In the genomic region with DNA sequence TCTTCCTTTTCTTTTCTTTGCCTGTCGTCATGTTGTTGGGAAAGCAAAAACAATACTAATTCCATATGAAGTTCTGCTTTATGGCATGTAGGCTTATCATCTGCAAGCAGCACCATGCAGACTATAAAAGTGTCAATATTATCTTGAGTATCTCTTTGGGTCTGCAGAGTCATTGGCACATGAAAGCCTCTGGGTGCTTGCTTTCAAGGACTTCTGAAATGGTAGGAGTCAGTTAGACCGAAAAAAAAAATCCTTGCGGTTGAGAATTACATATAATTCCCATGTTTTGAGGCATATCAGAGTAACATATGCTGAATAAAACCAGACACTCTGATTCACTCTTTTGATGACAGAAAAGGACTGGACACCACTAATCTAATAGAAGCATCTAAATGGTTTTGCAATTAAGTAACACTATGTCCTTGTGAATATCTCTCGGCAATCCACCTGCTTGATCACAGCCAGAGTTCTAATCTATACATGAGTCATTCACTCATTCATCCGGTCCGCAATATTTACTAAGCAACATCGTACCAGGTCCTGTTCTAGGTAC, we compare ENCODE assay signal across 26 cellular contexts. TPM values are rescaled to one million over a fixed set of nuclear protein-coding genes. Genes with fewer than 3 reads are reported as not detected.
A peak's percentile ranks its signal among the peaks of the same experiment; 100 is the strongest.
DNase-seq lines count a peak whose midpoint lies in the region; ATAC-seq, FAIRE-seq and TF ChIP-seq lines count a peak whose summit lies in the region.
"Had no signal": no experiment of that assay in that cellular context is flagged by ENCODE, and none has a peak within 500 bp of the region (broad histone marks: within the 10 kb centered on the region; RNA-seq: fewer than 3 reads in every experiment).

No MANE protein-coding gene starts in this region.

- no peak for FAIRE-seq in GM12891 (lab: Jason Lieb, UNC)

- H3K27ac ChIP-seq in CD4-positive, CD25-positive, alpha-beta regulatory T cell (ENCODE audit: insufficient read depth, low read length, poor library complexity, severe bottlenecking): no peak overlapping the region
- H3K27ac ChIP-seq in body of pancreas (peak overlapping the region in 2 of 4 donors; percentile 27 to 63), right atrium auricular region (no peak overlapping the region)
- H3K27ac ChIP-seq in naive thymus-derived CD4-positive, alpha-beta T cell (ENCODE audit: low read depth, low read length): no peak overlapping the region
- H3K27ac ChIP-seq: cardiac muscle cell, PC-9 had no signal

- H3K9me3 Mint-ChIP-seq in CD4-positive, CD25-positive, alpha-beta regulatory T cell: no peaks in the 10 kb centered on the region
- no peaks in the 10 kb centered on the region for H3K9me3 Mint-ChIP-seq in naive thymus-derived CD4-positive, alpha-beta T cell
- H3K9me3 Mint-ChIP-seq: activated naive CD4-positive, alpha-beta T cell treated with anti-CD3 and anti-CD28 coated beads, Interleukin-2, amount 50 U/mL, for 24 hours; memory B cell had no signal

- POLR2A ChIA-PET in naive thymus-derived CD4-positive, alpha-beta T cell (lab: Charles Lee): interaction anchor here (0.6 to 1.0 kb wide), 2 partner anchors 52 to 224 kb away, joined by 3 to 4 read pairs; no protein-coding TSS in a partner anchor

- H3K4me3 ChIP-seq in CD4-positive, CD25-positive, alpha-beta regulatory T cell (ENCODE audit: low read depth, low read length): no peak overlapping the region
- H3K4me3 ChIP-seq in body of pancreas (no peak overlapping the region), right atrium auricular region (no peak overlapping the region)
- no peak overlapping the region for H3K4me3 ChIP-seq in naive thymus-derived CD4-positive, alpha-beta T cell (ENCODE audit: low read length)
- H3K4me3 ChIP-seq: cardiac muscle cell, PC-9 had no signal

- CTCF ChIA-PET in naive thymus-derived CD4-positive, alpha-beta T cell (lab: Charles Lee): interaction anchor here (1.4 kb wide), 1 partner anchor 9 kb away, joined by 5 read pairs; no protein-coding TSS in a partner anchor

- H3K4me3 Mint-ChIP-seq in CD4-positive, CD25-positive, alpha-beta regulatory T cell: no peak overlapping the region
- H3K4me3 Mint-ChIP-seq in naive thymus-derived CD4-positive, alpha-beta T cell: no peak overlapping the region
- H3K4me3 Mint-ChIP-seq: activated naive CD4-positive, alpha-beta T cell treated with anti-CD3 and anti-CD28 coated beads, Interleukin-2, amount 50 U/mL, for 24 hours; endodermal cell; memory B cell had no signal

- H3K4me1 Mint-ChIP-seq in CD4-positive, CD25-positive, alpha-beta regulatory T cell: peaks cover 39 to 77% (median 61%) of the 10 kb centered on the region in 4 donors
- peaks cover 45 to 81% (median 69%) of the 10 kb centered on the region in 7 donors for H3K4me1 Mint-ChIP-seq in naive thymus-derived CD4-positive, alpha-beta T cell
- H3K4me1 Mint-ChIP-seq: memory B cell had no signal

- TF ChIP-seq POLR2A in body of pancreas (IDR thresholded peaks at IDR 0.05) (no peak), GM12891 (IDR thresholded peaks at IDR 0.05; ENCODE audit: low read depth, low read length) (no peak)

- H3K27me3 ChIP-seq in CD4-positive, CD25-positive, alpha-beta regulatory T cell (ENCODE audit: control insufficient read depth, insufficient read depth, low read length): no peaks in the 10 kb centered on the region
- H3K27me3 ChIP-seq in body of pancreas (no peaks in the 10 kb centered on the region), right atrium auricular region (no peaks in the 10 kb centered on the region)
- H3K27me3 ChIP-seq in naive thymus-derived CD4-positive, alpha-beta T cell (ENCODE audit: control insufficient read depth in 2 of 2, insufficient read depth in 2 of 2, low read length in 2 of 2): no peaks in the 10 kb centered on the region
- H3K27me3 ChIP-seq: cardiac muscle cell had no signal

- no peak for ATAC-seq in CD4-positive, CD25-positive, alpha-beta regulatory T cell (ENCODE audit: low read depth in 2 of 2)
- peak; percentile 83 for ATAC-seq in body of pancreas
- ATAC-seq in naive thymus-derived CD4-positive, alpha-beta T cell: peak; percentile 51
- ATAC-seq in HG03095 (IDR thresholded peaks at IDR 0.05; ENCODE audit: unreplicated experiment): no peak
- ATAC-seq in HG02798 (IDR thresholded peaks at IDR 0.05; ENCODE audit: poor library complexity, unreplicated experiment): no peak
- ATAC-seq: Right ventricle myocardium inferior; stimulated activated naive CD8-positive, alpha-beta T cell treated with anti-CD3 and anti-CD28 coated beads, Interleukin-15, Interleukin-2, amounts not matched to agents 100 U/mL and 50 U/mL, for 24 hours had no signal

- H3K9me3 ChIP-seq in CD4-positive, CD25-positive, alpha-beta regulatory T cell (ENCODE audit: control insufficient read depth in 2 of 2, low read length in 2 of 2): no peaks in the 10 kb centered on the region
- H3K9me3 ChIP-seq in body of pancreas (no peaks in the 10 kb centered on the region), right atrium auricular region (no peaks in the 10 kb centered on the region)
- no peaks in the 10 kb centered on the region for H3K9me3 ChIP-seq in naive thymus-derived CD4-positive, alpha-beta T cell (ENCODE audit: control insufficient read depth in 2 of 3, low read length in 3 of 3)

- peaks cover 2% of the 10 kb centered on the region for H3K36me3 ChIP-seq in CD4-positive, CD25-positive, alpha-beta regulatory T cell (ENCODE audit: control insufficient read depth, insufficient read depth, low read length)
- H3K36me3 ChIP-seq in body of pancreas (replicated peaks in 1 of 2; ENCODE audit: insufficient read depth in 1 of 2, low read depth in 2 of 2): no peaks in the 10 kb centered on the region
- no peaks in the 10 kb centered on the region for H3K36me3 ChIP-seq in naive thymus-derived CD4-positive, alpha-beta T cell (ENCODE audit: control insufficient read depth in 2 of 3, insufficient read depth in 3 of 3, low read length in 3 of 3)
- no peaks in the 10 kb centered on the region for H3K36me3 ChIP-seq in right atrium auricular region
- H3K36me3 ChIP-seq: cardiac muscle cell had no signal

- H3K27ac Mint-ChIP-seq in CD4-positive, CD25-positive, alpha-beta regulatory T cell: peak overlapping the region in 2 of 3 donors; percentile 45 to 48
- peak overlapping the region in 3 of 9 donors; percentile 6 to 34 (median 6) for H3K27ac Mint-ChIP-seq in naive thymus-derived CD4-positive, alpha-beta T cell
- H3K27ac Mint-ChIP-seq: activated naive CD4-positive, alpha-beta T cell treated with anti-CD3 and anti-CD28 coated beads, Interleukin-2, amount 50 U/mL, for 24 hours; endodermal cell; memory B cell had no signal

- TF ChIP-seq CTCF in body of pancreas (IDR thresholded peaks at IDR 0.05) (no peak), right atrium auricular region (IDR thresholded peaks at IDR 0.05) (no peak)

- no peaks in the 10 kb centered on the region for H3K27me3 Mint-ChIP-seq in CD4-positive, CD25-positive, alpha-beta regulatory T cell
- no peaks in the 10 kb centered on the region for H3K27me3 Mint-ChIP-seq in naive thymus-derived CD4-positive, alpha-beta T cell
- H3K27me3 Mint-ChIP-seq: activated naive CD4-positive, alpha-beta T cell treated with anti-CD3 and anti-CD28 coated beads, Interleukin-2, amount 50 U/mL, for 24 hours; progenitor cell of endocrine pancreas had no signal

- no peak for DNase-seq in CD4-positive, CD25-positive, alpha-beta regulatory T cell
- DNase-seq in SK-N-DZ (ENCODE audit: low spot score) (peak; percentile 58), body of pancreas (peak in 2 of 4 donors; percentile 57 to 64), right atrium auricular region (ENCODE audit: low spot score) (no peak), GM12891 (ENCODE audit: insufficient read length, low spot score) (no peak)
- no peak for DNase-seq in naive thymus-derived CD4-positive, alpha-beta T cell
- DNase-seq: activated CD4-positive, alpha-beta T cell treated with anti-CD3 and anti-CD28 coated beads, Interleukin-2, amount 50 U/mL, for 4 hours; activated CD4-positive, CD25-positive, alpha-beta regulatory T cell; activated CD8-positive, alpha-beta memory T cell treated with anti-CD3 and anti-CD28 coated beads, Interleukin-2, amount 50 U/mL, for 4 hours; anterior cingulate cortex; cortex of kidney; DMS79; endodermal cell; hypothalamus; NCI-H1694; NCI-H510A; PC-9; stimulated activated naive CD8-positive, alpha-beta T cell treated with anti-CD3 and anti-CD28 coated beads, Interleukin-15, Interleukin-2, amounts not matched to agents 100 U/mL and 50 U/mL, for 24 hours; T-helper 9 cell had no signal

- WGBS in body of pancreas, 2 donors: 46 to 65% methylated on average over 7 of the region's 7 CpGs

- intact Hi-C loops in body of pancreas (cut with DNase I): no loop called here
- intact Hi-C loops in naive thymus-derived CD4-positive, alpha-beta T cell (cut with micrococcal nuclease): no loop called here

- H3K4me1 ChIP-seq in CD4-positive, CD25-positive, alpha-beta regulatory T cell (ENCODE audit: control insufficient read depth, insufficient read depth, low read length, poor library complexity, severe bottlenecking): peaks cover 8% of the 10 kb centered on the region
- H3K4me1 ChIP-seq in body of pancreas: peaks cover 38% of the 10 kb centered on the region
- H3K4me1 ChIP-seq in naive thymus-derived CD4-positive, alpha-beta T cell (ENCODE audit: control insufficient read depth in 2 of 2, insufficient read depth in 2 of 2, low read length in 2 of 2): peaks cover 0 to 22% of the 10 kb centered on the region in 2 donors
- H3K4me1 ChIP-seq in right atrium auricular region: peaks cover 0 to 19% of the 10 kb centered on the region in 2 donors

- H3K36me3 Mint-ChIP-seq in CD4-positive, CD25-positive, alpha-beta regulatory T cell: peaks cover 14% of the 10 kb centered on the region
- H3K36me3 Mint-ChIP-seq in naive thymus-derived CD4-positive, alpha-beta T cell: peaks cover 0 to 9% (median 7%) of the 10 kb centered on the region in 5 donors
- H3K36me3 Mint-ChIP-seq: activated naive CD4-positive, alpha-beta T cell treated with anti-CD3 and anti-CD28 coated beads, Interleukin-2, amount 50 U/mL, for 24 hours; memory B cell had no signal

TF ChIP-seq in GM12891, 5 proteins besides CTCF, POLR2A, EP300 and RAD21:
- no peak for TF ChIP-seq PAX5 (IDR thresholded peaks at IDR 0.05; ENCODE audit: insufficient read depth, low read length, severe bottlenecking)
- TF ChIP-seq TAF1 (IDR thresholded peaks at IDR 0.05; ENCODE audit: low read depth, low read length): no peak
- no peak for TF ChIP-seq SPI1 (IDR thresholded peaks at IDR 0.05; ENCODE audit: low read depth, low read length)
- no peak for TF ChIP-seq POLR2AphosphoS5 (IDR thresholded peaks at IDR 0.05; ENCODE audit: low read depth, low read length)
- TF ChIP-seq POU2F2 (IDR thresholded peaks at IDR 0.05; ENCODE audit: low read depth, low read length): no peak

RNA-seq across cellular contexts. Expression of a gene that starts 44.4 kb away (rescaled TPM):
- 79.4 TPM for total RNA-seq in CD4-positive, CD25-positive, alpha-beta regulatory T cell
- polyA plus RNA-seq in CD4-positive, CD25-positive, alpha-beta regulatory T cell: 10 to 100 TPM in 3 of 4 donors, 1 to 10 TPM in 1; 8.5 to 20.5 (median 14.0) TPM
- 24.8 and 25.8 TPM in 2 replicates for polyA plus RNA-seq in SK-N-DZ (2014; cell fraction: cytosol; rRNA removed)
- polyA plus RNA-seq in SK-N-DZ (2014; cell fraction: nucleus; rRNA removed): 11.6 and 14.4 TPM in 2 replicates
- total RNA-seq in body of pancreas (10 to 100 TPM; 15.8 to 22.1 TPM), right atrium auricular region (10 to 100 TPM; 13.4 to 17.8 TPM)
- 10 to 100 TPM; 37.7 to 60.6 (median 47.7) TPM for total RNA-seq in naive thymus-derived CD4-positive, alpha-beta T cell
- 10 to 100 TPM in 1 of 2 donors, 1 to 10 TPM in 1; 7.2 to 11.4 TPM for polyA plus RNA-seq in naive thymus-derived CD4-positive, alpha-beta T cell
- 0.18 TPM for polyA plus RNA-seq in GM12891 (2012; ENCODE audit: low read depth, missing spikeins)

Comparison
In these comparisons a context has a peak if more than half of its experiments do, and no peak if none do; other contexts are left out.
1. ATAC-seq: peak in body of pancreas (single experiment) and naive thymus-derived CD4-positive, alpha-beta T cell (single experiment); none in CD4-positive, CD25-positive, alpha-beta regulatory T cell (0 of 2), HG03095 (single experiment) and HG02798 (single experiment).